Comparison of ENCODE assay signal across 14 cellular contexts in the genomic region with DNA sequence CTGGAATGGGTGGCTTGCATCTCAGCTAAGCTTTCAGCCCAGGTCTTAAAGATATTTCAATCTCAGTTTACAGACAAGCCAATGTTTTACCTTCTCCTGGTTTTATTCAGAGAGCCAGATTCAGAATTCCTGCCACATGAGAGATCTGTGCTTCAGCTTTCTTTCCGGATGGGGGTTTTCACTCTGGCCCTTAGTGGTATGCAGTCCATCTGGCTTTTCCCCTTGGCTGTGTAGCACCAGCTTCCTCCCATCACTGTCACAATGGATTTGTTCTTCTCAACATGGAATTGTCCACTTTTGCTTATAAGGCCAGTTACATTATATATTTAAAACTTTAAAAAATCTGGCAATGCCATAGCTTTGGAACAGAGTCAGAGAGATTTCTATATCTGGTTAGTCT.
"Had no signal": no experiment of that assay in that cellular context is flagged by ENCODE, and none has a peak within 500 bp of the region (broad histone marks: within the 10 kb centered on the region; RNA-seq: fewer than 3 reads in every experiment).

No MANE protein-coding gene starts in this region.

- H3K27ac ChIP-seq: coronary artery, neural progenitor cell, parathyroid adenoma, skin epidermis, stomach had no signal

- H3K4me3 Mint-ChIP-seq: activated naive CD8-positive, alpha-beta T cell treated with anti-CD3 and anti-CD28 coated beads for 36 hours; activated T-cell treated with anti-CD3 and anti-CD28 coated beads, Interleukin-2, amount 50 U/mL, for 4 hours; neural progenitor cell had no signal

- H2AFZ ChIP-seq: neural progenitor cell, parathyroid adenoma had no signal

- H3K36me3 Mint-ChIP-seq: activated naive CD8-positive, alpha-beta T cell treated with anti-CD3 and anti-CD28 coated beads for 36 hours; neural progenitor cell had no signal

- H3K36me3 ChIP-seq: neural progenitor cell, stomach had no signal

- H3K27me3 ChIP-seq: neural progenitor cell, stomach had no signal

- H3K9me3 ChIP-seq: stomach had no signal

- H3K4me2 ChIP-seq: neural progenitor cell had no signal

- H3K27ac Mint-ChIP-seq: activated naive CD8-positive, alpha-beta T cell treated with anti-CD3 and anti-CD28 coated beads for 36 hours; neural progenitor cell had no signal

- DNase-seq: activated CD4-positive, alpha-beta T cell treated with anti-CD3 and anti-CD28 coated beads, Interleukin-2, amount 50 U/mL, for 4 hours; activated CD4-positive, CD25-positive, alpha-beta regulatory T cell treated with anti-CD3 and anti-CD28 coated beads, Interleukin-2, amount 50 U/mL, for 72 hours; activated effector memory CD4-positive, alpha-beta T cell treated with anti-CD3 and anti-CD28 coated beads, Interleukin-2, amount 50 U/mL, for 16 hours; activated naive CD8-positive, alpha-beta T cell treated with anti-CD3 and anti-CD28 coated beads for 36 hours; activated T-cell treated with anti-CD3 and anti-CD28 coated beads, Interleukin-2, amount 50 U/mL, for 4 hours; anterior cingulate cortex; effector CD4-positive, alpha-beta T cell; hippocampal formation; retina; stomach had no signal

- H3K4me1 ChIP-seq: neural progenitor cell, parathyroid adenoma, stomach had no signal

- ATAC-seq: activated T-cell treated with anti-CD3 and anti-CD28 coated beads, Interleukin-2, amount 50 U/mL, for 4 hours had no signal

- H3K9me3 Mint-ChIP-seq: activated naive CD8-positive, alpha-beta T cell treated with anti-CD3 and anti-CD28 coated beads for 36 hours; activated T-cell treated with anti-CD3 and anti-CD28 coated beads, Interleukin-2, amount 50 U/mL, for 4 hours; neural progenitor cell had no signal

- H3K4me3 ChIP-seq: coronary artery, neural progenitor cell, skin epidermis, stomach had no signal

- H3K9ac ChIP-seq: neural progenitor cell, parathyroid adenoma had no signal

- H3K79me2 ChIP-seq: parathyroid adenoma had no signal
